In the genomic region with DNA sequence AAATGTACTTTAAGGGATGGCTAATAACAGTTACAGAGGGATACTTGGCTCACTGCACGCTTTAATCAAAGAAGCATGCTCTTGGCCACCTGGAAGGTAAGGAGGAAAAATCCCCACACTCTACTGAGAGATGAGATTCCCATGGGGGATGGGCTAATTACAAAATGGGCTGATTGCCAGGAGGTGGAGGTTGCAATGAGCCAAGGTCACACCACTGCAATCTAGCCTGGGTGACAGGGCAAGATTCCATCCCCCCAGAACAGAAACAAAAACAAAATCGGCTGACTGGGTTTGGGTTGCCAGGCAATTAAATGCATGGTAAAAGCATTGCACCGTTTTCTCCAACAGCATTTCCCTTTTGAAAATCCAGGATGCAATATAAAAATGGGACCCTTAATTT, we compare ENCODE assay signal across 21 cellular contexts. TPM values are rescaled to one million over a fixed set of nuclear protein-coding genes. Genes with fewer than 3 reads are reported as not detected.
DNase-seq lines count a peak whose midpoint lies in the region; ATAC-seq, FAIRE-seq and TF ChIP-seq lines count a peak whose summit lies in the region.
"Had no signal": no experiment of that assay in that cellular context is flagged by ENCODE, and none has a peak within 500 bp of the region (broad histone marks: within the 10 kb centered on the region; RNA-seq: fewer than 3 reads in every experiment).

No MANE protein-coding gene starts in this region.

- TF ChIP-seq EP300 in K562 (IDR thresholded peaks at IDR 0.05; ENCODE audit: low read length) (no peak), HepG2 (IDR thresholded peaks at IDR 0.05; ENCODE audit: low read depth in 2 of 2, low read length in 2 of 2) (no peak), HepG2 (CRISPR knock-in tag; IDR thresholded peaks at IDR 0.05; ENCODE audit: borderline replicate concordance) (no peak)

- no TSS peak for BruUV-seq in K562 (replicated peaks; lab: Mats Ljungman, UMichigan)
- BruUV-seq in HepG2 (replicated peaks; lab: Mats Ljungman, UMichigan) = no TSS peak

- H3K27ac ChIP-seq in heart right ventricle = peak overlapping the region in 2 of 10 donors; percentile 25 to 41
- no peak overlapping the region for H3K27ac ChIP-seq in K562 (ENCODE audit: extremely low read depth, low read depth, low read length)
- no peak overlapping the region for H3K27ac ChIP-seq in HepG2 (ENCODE audit: extremely low read length, insufficient read depth, low read length)

- TF ChIP-seq CTCF in heart right ventricle (IDR thresholded peaks at IDR 0.05) (no peak), K562 (IDR thresholded peaks at IDR 0.05 in 2 of 3, conservative IDR thresholded peaks at IDR 0.05 in 1 of 3; ENCODE audit: insufficient read depth in 2 of 3, low read depth in 1 of 3, low read length in 3 of 3) (no peak), HepG2 (CRISPR knock-in tag; IDR thresholded peaks at IDR 0.05) (no peak)

- H3K4me1 ChIP-seq in heart right ventricle (peaks cover 0 to 59% (median 48%) of the 10 kb centered on the region in 9 donors), K562 (replicated peaks in 1 of 2; ENCODE audit: control insufficient read depth in 2 of 2, insufficient read depth in 2 of 2, low read length in 2 of 2) (peaks cover 0 to 3% of the 10 kb centered on the region in 2 experiments; a peak in 2 of 5 replicates), HepG2 (ENCODE audit: insufficient read depth, low read length) (peaks cover 6% of the 10 kb centered on the region; the same call in 1 of the 2 replicates)

- peaks cover 4% of the 10 kb centered on the region for H3K9me1 ChIP-seq in K562 (ENCODE audit: control insufficient read depth, insufficient read depth, low read length)

- DNase-seq in heart right ventricle = peak in 1 of 2 donors; percentile 29
- DNase-seq in cardiac septum (ENCODE audit: low spot score) = no peak
- no peak for DNase-seq in K562 (ENCODE audit: extremely low read depth in 1 of 4, low spot score in 3 of 4)
- DNase-seq in HepG2 (ENCODE audit: low spot score) = no peak
- no peak for DNase-seq in NCI-H345 treated with DMSO at 0.1 percent for 48 hours (lab: John Stamatoyannopoulos, UW; ENCODE audit: unreplicated experiment)
- DNase-seq in COR-L47 (lab: John Stamatoyannopoulos, UW) = no peak
- DNase-seq: C1 segment of cervical spinal cord; CD8-positive, alpha-beta memory T cell; DMS79; HCEC 1CT; KBM-7; NCI-H1417 treated with DMSO at 0.1 percent for 48 hours; NCI-H2029; NCI-H446 treated with DMSO at 0.1 percent for 48 hours; NCI-H774; SHP77 treated with DMSO at 0.1 percent for 48 hours had no signal

- H3K36me3 ChIP-seq in heart right ventricle = peaks cover 0 to 7% (median 0%) of the 10 kb centered on the region in 9 donors
- no peaks in the 10 kb centered on the region; the same call in 2 of the 3 replicates for H3K36me3 ChIP-seq in K562 (ENCODE audit: control insufficient read depth, insufficient read depth, low read length)
- peaks cover 11 to 13% of the 10 kb centered on the region in 2 experiments; a peak in 4 of 5 replicates for H3K36me3 ChIP-seq in HepG2 (replicated peaks in 1 of 2; ENCODE audit: control insufficient read depth in 1 of 2, insufficient read depth in 2 of 2, low read length in 2 of 2)

- H3K79me2 ChIP-seq in K562 (ENCODE audit: control insufficient read depth, insufficient read depth, low read length) = peaks cover 35% of the 10 kb centered on the region
- peaks cover 92% of the 10 kb centered on the region for H3K79me2 ChIP-seq in HepG2 (ENCODE audit: insufficient read depth, low read length)

- 63 to 64% methylated on average over 3 of the region's 3 CpGs for WGBS in heart right ventricle, 2 donors
- WGBS in K562 (ENCODE audit: insufficient coverage, low coverage, missing lambda C conversion rate) = 80% methylated on average over 3 of the region's 3 CpGs
- 89% methylated on average over 3 of the region's 3 CpGs for WGBS in HepG2 (ENCODE audit: low lambda C conversion rate)

- in situ Hi-C loops in K562 (cut with MboI) = no loop called here
- in situ Hi-C loops in HepG2 (cut with HindIII; ENCODE audit: extremely low pct_ligation_motif_present, low pct_unique_long_range_greater_than_20kb) = no loop called here

- TF ChIP-seq POLR2A in K562 (conservative IDR thresholded peaks at IDR 0.05) (no peak), HepG2 (IDR thresholded peaks at IDR 0.05; ENCODE audit: insufficient read depth in 1 of 2, low read depth in 2 of 2, low read length in 2 of 2) (no peak)

- H3K27me3 ChIP-seq in heart right ventricle (no peaks in the 10 kb centered on the region), K562 (ENCODE audit: control insufficient read depth in 2 of 2, insufficient read depth in 2 of 2, low read length in 2 of 2) (no peaks in the 10 kb centered on the region), HepG2 (ENCODE audit: control insufficient read depth in 1 of 2, insufficient read depth in 2 of 2, low read length in 2 of 2) (no peaks in the 10 kb centered on the region)

- H4K20me1 ChIP-seq in K562 (replicated peaks; ENCODE audit: control insufficient read depth, insufficient read depth, low read length) = no peaks in the 10 kb centered on the region; the same call in none of the 2 replicates
- peaks cover 14% of the 10 kb centered on the region for H4K20me1 ChIP-seq in HepG2 (ENCODE audit: insufficient read depth, low read length)

- no peak overlapping the region for H3K4me3 ChIP-seq in heart right ventricle
- no peak overlapping the region for H3K4me3 ChIP-seq in K562
- no peak overlapping the region for H3K4me3 ChIP-seq in HepG2 (replicated peaks in 1 of 3; ENCODE audit: insufficient read depth in 1 of 3, low read depth in 2 of 3, low read length in 3 of 3)
- H3K4me3 ChIP-seq: GM23338 had no signal

- POLR2A ChIA-PET in K562 (lab: Yijun Ruan, JAX) = interaction anchor here (1.1 kb wide), 1 partner anchor 11 kb away, joined by 3 read pairs; no protein-coding TSS in a partner anchor
- POLR2A ChIA-PET in HepG2 (lab: Yijun Ruan, JAX) = interaction anchor here (1.0 kb wide), 1 partner anchor 18 kb away, joined by 5 read pairs; a partner anchor contains a TSS

- H3K9me3 ChIP-seq in heart right ventricle (peaks cover 0 to 28% (median 14%) of the 10 kb centered on the region in 11 donors), K562 (replicated peaks; ENCODE audit: control insufficient read depth, insufficient read depth, low read depth, low read length) (0 out of 2 replicates have a peak, but pooled peaks cover 2% of the 10 kb centered on the region), HepG2 (ENCODE audit: low read length) (peaks cover 33% of the 10 kb centered on the region)

- H3K4me2 ChIP-seq in K562 (ENCODE audit: insufficient read depth, low read length) (no peak overlapping the region), HepG2 (ENCODE audit: low read depth, low read length) (no peak overlapping the region)
- H3K4me2 ChIP-seq: GM23338 had no signal

- FAIRE-seq in K562 (lab: Jason Lieb, UNC) (no peak), HepG2 (lab: Jason Lieb, UNC) (no peak)
- FAIRE-seq: GM12892, GM18507, RCC 7860 had no signal

- H3K9ac ChIP-seq in K562 (ENCODE audit: insufficient read depth in 1 of 2, low read depth in 2 of 2, low read length in 2 of 2) (no peak overlapping the region), HepG2 (ENCODE audit: insufficient read depth, low read depth, low read length) (no peak overlapping the region)

- TF ChIP-seq RAD21 in K562 (CRISPR knock-in tag; conservative IDR thresholded peaks at IDR 0.05 in 1 of 2, IDR thresholded peaks at IDR 0.05 in 1 of 2) = no peak
- TF ChIP-seq RAD21 in HepG2 (CRISPR knock-in tag; IDR thresholded peaks at IDR 0.05) = no peak

- CTCF ChIA-PET in K562 (lab: Yijun Ruan, JAX; ENCODE audit: low intra/inter-chr PET ratio) (no interaction called here), HepG2 (lab: Yijun Ruan, JAX; ENCODE audit: low intra/inter-chr PET ratio, low total read pairs) (no interaction called here)

- ATAC-seq in heart right ventricle = peak in 5 of 8 donors; percentile 35 to 64 (median 53)
- ATAC-seq in K562 = no peak
- no peak for ATAC-seq in HepG2
- no peak for ATAC-seq in HG03045 (IDR thresholded peaks at IDR 0.05; ENCODE audit: unreplicated experiment)
- ATAC-seq: GM23338 had no signal

- H2AFZ ChIP-seq in K562 (ENCODE audit: low read depth, low read length) (no peak overlapping the region), HepG2 (ENCODE audit: low read length) (no peak overlapping the region)
- H2AFZ ChIP-seq: GM23338 had no signal

- intact Hi-C loops in heart right ventricle (cut with DNase I) (no loop called here), cardiac septum (cut with DNase I) (loop anchor here (5.0 kb wide), 1 partner anchor 35 kb away; no protein-coding TSS in a partner anchor), K562 (cut with micrococcal nuclease) (no loop called here), HepG2 (cut with micrococcal nuclease; ENCODE audit: unreplicated experiment) (no loop called here)

RNA-seq across cellular contexts. Expression of a gene that starts 18.0 kb away (rescaled TPM):
- total RNA-seq in heart right ventricle (10 to 100 TPM; 18.4 to 27.9 (median 21.5) TPM), cardiac septum (20.9 TPM), K562 (2014; rRNA removed) (5.9 and 7.4 TPM in 2 replicates), K562 (2014; rRNA removed; fragmentation: Illumina TruSeq; extraction: Trizol) (17.1 and 18.4 TPM in 2 replicates), K562 (2015; rRNA removed; fragmentation: Illumina TruSeq; extraction: Trizol) (18.6 and 20.7 TPM in 2 replicates), K562 (2021) (18.0 and 18.1 TPM in 2 replicates), HepG2 (2016; rRNA removed; fragmentation: Illumina TruSeq; extraction: Trizol) (43.9 and 46.5 TPM in 2 replicates)
- polyA plus RNA-seq in heart right ventricle (1 to 10 TPM; 6.2 to 9.6 TPM), K562 (2011; rRNA removed) (12.9 and 16.5 TPM in 2 replicates), K562 (2014; fragmentation: Illumina TruSeq; extraction: Trizol) (17.4 and 18.7 TPM in 2 replicates), K562 (2014; fragmentation: Nextera tagmentation; extraction: Ambion mirVana) (1 to 10 TPM; 1.1 to 2.4 TPM), K562 (2014; rRNA removed) (10.0 and 15.5 TPM in 2 replicates), HepG2 (2011; rRNA removed) (19.5 and 21.4 TPM in 2 replicates)
- total RNA-seq in K562 (2011; cell fraction: chromatin; rRNA removed; ENCODE audit: low replicate concordance) = 17.8 and 43.0 TPM in 2 replicates
- 8.0 and 10.5 TPM in 2 replicates for total RNA-seq in K562 (2011; cell fraction: nucleolus; rRNA removed)
- total RNA-seq in K562 (2011; cell fraction: nucleoplasm; rRNA removed) = 17.3 and 17.6 TPM in 2 replicates
- 7.5 and 14.3 TPM in 2 replicates for polyA plus RNA-seq in K562 (2011; cell fraction: cytosol; rRNA removed)
- polyA plus RNA-seq in K562 (2011; cell fraction: nucleus; rRNA removed) = 12.2 and 13.1 TPM in 2 replicates
- polyA plus RNA-seq in K562 (2012) = 8.5 and 12.2 TPM in 2 replicates
- polyA minus RNA-seq in K562 (2011; rRNA and poly(A)+ RNA removed) = 16.4 and 26.0 TPM in 2 replicates
- 10.5 and 12.3 TPM in 2 replicates for polyA minus RNA-seq in K562 (2011; cell fraction: cytosol; rRNA and poly(A)+ RNA removed)
- polyA minus RNA-seq in K562 (2011; cell fraction: nucleus; rRNA and poly(A)+ RNA removed) = 8.1 and 14.8 TPM in 2 replicates
- total RNA-seq in HepG2 (2016; cell fraction: cytosol; rRNA removed; fragmentation: Illumina TruSeq; extraction: Trizol; ENCODE audit: low read depth) = 30.7 and 33.0 TPM in 2 replicates
- 41.9 and 43.3 TPM in 2 replicates for total RNA-seq in HepG2 (2016; cell fraction: insoluble cytoplasmic fraction; rRNA removed; fragmentation: Illumina TruSeq; extraction: Trizol)
- total RNA-seq in HepG2 (2016; cell fraction: membrane; rRNA removed; fragmentation: Illumina TruSeq; extraction: Trizol) = 52.7 and 60.8 TPM in 2 replicates
- total RNA-seq in HepG2 (2016; cell fraction: nucleus; rRNA removed; fragmentation: Illumina TruSeq; extraction: Trizol) = 39.0 and 46.1 TPM in 2 replicates
- polyA plus RNA-seq in HepG2 (2011; cell fraction: cytosol; rRNA removed) = 9.8 and 10.1 TPM in 2 replicates
- 21.8 and 26.8 TPM in 2 replicates for polyA plus RNA-seq in HepG2 (2011; cell fraction: nucleus; rRNA removed)
- polyA plus RNA-seq in HepG2 (2012) = 20.4 and 24.7 TPM in 2 replicates
- polyA plus RNA-seq in HepG2 (2016; cell fraction: cytosol; fragmentation: Illumina TruSeq; extraction: Trizol; ENCODE audit: low read depth) = 2.5 and 3.4 TPM in 2 replicates
- 37.7 and 43.0 TPM in 2 replicates for polyA plus RNA-seq in HepG2 (2016; cell fraction: insoluble cytoplasmic fraction; fragmentation: Illumina TruSeq; extraction: Trizol; ENCODE audit: low read depth)
- 8.9 and 11.1 TPM in 2 replicates for polyA plus RNA-seq in HepG2 (2016; cell fraction: membrane; fragmentation: Illumina TruSeq; extraction: Trizol; ENCODE audit: low read depth)
- 44.5 and 49.0 TPM in 2 replicates for polyA plus RNA-seq in HepG2 (2016; cell fraction: nucleus; fragmentation: Illumina TruSeq; extraction: Trizol; ENCODE audit: insufficient read depth, low read depth)
- 5.4 and 18.1 TPM in 2 replicates for polyA minus RNA-seq in HepG2 (2011; rRNA and poly(A)+ RNA removed; ENCODE audit: low replicate concordance)
- 24.2 and 26.0 TPM in 2 replicates for polyA minus RNA-seq in HepG2 (2011; cell fraction: cytosol; rRNA and poly(A)+ RNA removed)
- polyA minus RNA-seq in HepG2 (2011; cell fraction: nucleus; rRNA and poly(A)+ RNA removed) = 43.1 and 53.5 TPM in 2 replicates

Comparison
In these comparisons a context has a peak if more than half of its experiments do, and no peak if none do; other contexts are left out.
1. ATAC-seq: peak in heart right ventricle (5 of 8); none in K562 (single experiment), HepG2 (single experiment) and HG03045 (single experiment).